ENCODE assay signal across 1 cellular context in genomic region chr2:176508984-176509383, GRCh38.
TF ChIP-seq lines count a peak whose summit lies in the region.

No MANE protein-coding gene starts in this region.

TF ChIP-seq in WTC11, 78 proteins besides CTCF, POLR2A, EP300 and RAD21 (continued from another document):
- TF ChIP-seq, protein P1, sequence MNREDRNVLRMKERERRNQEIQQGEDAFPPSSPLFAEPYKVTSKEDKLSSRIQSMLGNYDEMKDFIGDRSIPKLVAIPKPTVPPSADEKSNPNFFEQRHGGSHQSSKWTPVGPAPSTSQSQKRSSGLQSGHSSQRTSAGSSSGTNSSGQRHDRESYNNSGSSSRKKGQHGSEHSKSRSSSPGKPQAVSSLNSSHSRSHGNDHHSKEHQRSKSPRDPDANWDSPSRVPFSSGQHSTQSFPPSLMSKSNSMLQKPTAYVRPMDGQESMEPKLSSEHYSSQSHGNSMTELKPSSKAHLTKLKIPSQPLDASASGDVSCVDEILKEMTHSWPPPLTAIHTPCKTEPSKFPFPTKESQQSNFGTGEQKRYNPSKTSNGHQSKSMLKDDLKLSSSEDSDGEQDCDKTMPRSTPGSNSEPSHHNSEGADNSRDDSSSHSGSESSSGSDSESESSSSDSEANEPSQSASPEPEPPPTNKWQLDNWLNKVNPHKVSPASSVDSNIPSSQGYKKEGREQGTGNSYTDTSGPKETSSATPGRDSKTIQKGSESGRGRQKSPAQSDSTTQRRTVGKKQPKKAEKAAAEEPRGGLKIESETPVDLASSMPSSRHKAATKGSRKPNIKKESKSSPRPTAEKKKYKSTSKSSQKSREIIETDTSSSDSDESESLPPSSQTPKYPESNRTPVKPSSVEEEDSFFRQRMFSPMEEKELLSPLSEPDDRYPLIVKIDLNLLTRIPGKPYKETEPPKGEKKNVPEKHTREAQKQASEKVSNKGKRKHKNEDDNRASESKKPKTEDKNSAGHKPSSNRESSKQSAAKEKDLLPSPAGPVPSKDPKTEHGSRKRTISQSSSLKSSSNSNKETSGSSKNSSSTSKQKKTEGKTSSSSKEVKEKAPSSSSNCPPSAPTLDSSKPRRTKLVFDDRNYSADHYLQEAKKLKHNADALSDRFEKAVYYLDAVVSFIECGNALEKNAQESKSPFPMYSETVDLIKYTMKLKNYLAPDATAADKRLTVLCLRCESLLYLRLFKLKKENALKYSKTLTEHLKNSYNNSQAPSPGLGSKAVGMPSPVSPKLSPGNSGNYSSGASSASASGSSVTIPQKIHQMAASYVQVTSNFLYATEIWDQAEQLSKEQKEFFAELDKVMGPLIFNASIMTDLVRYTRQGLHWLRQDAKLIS (CRISPR knock-in tag; IDR thresholded peaks at IDR 0.05; ENCODE audit: borderline replicate concordance): no peak
